Comparison of ENCODE assay signal across 9 cellular contexts in the genomic region with DNA sequence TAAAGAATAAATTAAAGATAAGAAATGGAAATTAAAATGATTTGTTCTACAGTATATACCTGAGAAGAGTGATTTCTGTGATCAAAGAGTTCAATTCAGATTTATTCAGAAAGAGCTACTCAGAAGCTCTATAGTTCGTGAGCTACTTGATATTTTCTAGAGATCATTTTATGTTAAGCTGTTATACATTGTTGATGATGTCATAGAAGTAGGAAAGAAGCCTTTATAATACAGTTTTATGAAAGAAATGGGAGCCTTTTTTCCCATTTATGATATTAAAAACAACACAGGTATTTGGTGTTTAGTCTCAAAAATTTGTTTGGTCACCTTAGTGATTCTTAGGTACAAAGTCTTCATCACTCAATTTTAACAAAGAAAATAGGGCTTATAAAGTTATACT. TPM values are rescaled to one million over a fixed set of nuclear protein-coding genes. Genes with fewer than 3 reads are reported as not detected.
"Had no signal": no experiment of that assay in that cellular context is flagged by ENCODE, and none has a peak within 500 bp of the region (broad histone marks: within the 10 kb centered on the region; RNA-seq: fewer than 3 reads in every experiment).

No MANE protein-coding gene starts in this region.

- H3K27ac ChIP-seq: GM23248 had no signal

- H3K4me1 ChIP-seq: HAP-1 had no signal

- ATAC-seq: HCT116 had no signal

- H3K4me3 ChIP-seq: GM23248, HAP-1 had no signal

- H3K9ac ChIP-seq: GM23248 had no signal

- DNase-seq: GM23248, GOT3, H7, KG1 had no signal

- H2AFZ ChIP-seq: GM23248 had no signal

- FAIRE-seq: HTR-8/SVneo had no signal

- H3K9me3 ChIP-seq: HAP-1 had no signal

RNA-seq across cellular contexts. Expression of a gene that starts 31.7 kb away (rescaled TPM):
- total RNA-seq: GM23248, H4, HT-29 had no signal
